Comparison of ENCODE assay signal across 9 cellular contexts in genomic region chr1:12052008-12052573, GRCh38. TPM values are rescaled to one million over a fixed set of nuclear protein-coding genes. Genes with fewer than 3 reads are reported as not detected.
DNase-seq lines count a peak whose midpoint lies in the region; ATAC-seq and TF ChIP-seq lines count a peak whose summit lies in the region.
"Had no signal": no experiment of that assay in that cellular context is flagged by ENCODE, and none has a peak within 500 bp of the region (broad histone marks: within the 10 kb centered on the region; RNA-seq: fewer than 3 reads in every experiment).

No MANE protein-coding gene starts in this region.

- H3K27me3 ChIP-seq in left ventricle myocardium inferior (ENCODE audit: low read depth), result peaks cover 21% of the 10 kb centered on the region
- no peaks in the 10 kb centered on the region for H3K27me3 ChIP-seq in smooth muscle cell (ENCODE audit: low read depth)

- H3K9me3 ChIP-seq in left ventricle myocardium inferior (replicated peaks) (no peaks in the 10 kb centered on the region), smooth muscle cell (replicated peaks; ENCODE audit: low read depth) (no peaks in the 10 kb centered on the region)

- intact Hi-C loops in left ventricle myocardium inferior (cut with micrococcal nuclease), result no loop called here

- no peak overlapping the region for H2AFZ ChIP-seq in smooth muscle cell (ENCODE audit: low read depth)

- ATAC-seq in GM21786 (IDR thresholded peaks at IDR 0.05; ENCODE audit: unreplicated experiment), result peak; percentile 64
- peak; percentile 38 for ATAC-seq in activated CD8-positive, alpha-beta T cell treated with anti-CD3 and anti-CD28 coated beads, Interleukin-2, amount 10 ng/mL, durations not matched to agents 7 days and 5 days

- TF ChIP-seq CTCF in left ventricle myocardium inferior (IDR thresholded peaks at IDR 0.05; ENCODE audit: borderline replicate concordance), result no peak
- no peak for TF ChIP-seq CTCF in smooth muscle cell (IDR thresholded peaks at IDR 0.05; ENCODE audit: borderline replicate concordance, insufficient read depth, poor library complexity, severe bottlenecking)

- peak overlapping the region; percentile 6 for H3K27ac Mint-ChIP-seq in activated CD8-positive, alpha-beta T cell treated with anti-CD3 and anti-CD28 coated beads, Interleukin-2, amount 10 ng/mL, durations not matched to agents 7 days and 5 days

- CTCF ChIA-PET in activated CD8-positive, alpha-beta T cell treated with anti-CD3 and anti-CD28 coated beads, Interleukin-2, amount 10 ng/mL, durations not matched to agents 7 days and 5 days (lab: Charles Lee), result interaction anchor here (1.0 to 2.1 kb wide), 5 partner anchors 21 to 72 kb away, joined by 3 to 5 read pairs (median 3); partner anchors contain the start of gene MIIP

- H3K4me1 ChIP-seq in left ventricle myocardium inferior, result peaks cover 23% of the 10 kb centered on the region
- H3K4me1 ChIP-seq in smooth muscle cell (ENCODE audit: low read depth), result peaks cover 7% of the 10 kb centered on the region

- H3K4me3 ChIP-seq in left ventricle myocardium inferior (no peak overlapping the region), smooth muscle cell (no peak overlapping the region)

- POLR2A ChIA-PET in activated CD8-positive, alpha-beta T cell treated with anti-CD3 and anti-CD28 coated beads, Interleukin-2, amount 10 ng/mL, durations not matched to agents 7 days and 5 days (lab: Charles Lee), result interaction anchor here (0.6 to 1.7 kb wide), 3 partner anchors 72 to 144 kb away, joined by 3 to 11 read pairs (median 3); partner anchors contain the start of gene MFN2

- H3K9me3 Mint-ChIP-seq in activated CD8-positive, alpha-beta T cell treated with anti-CD3 and anti-CD28 coated beads, Interleukin-2, amount 10 ng/mL, durations not matched to agents 7 days and 5 days (ENCODE audit: insufficient read depth), result no peaks in the 10 kb centered on the region

- no peaks in the 10 kb centered on the region for H3K79me2 ChIP-seq in smooth muscle cell (ENCODE audit: low read depth)

- H3F3A ChIP-seq in smooth muscle cell (ENCODE audit: low read depth), result peaks cover 5% of the 10 kb centered on the region

- peak overlapping the region; percentile 65 for H3K4me2 ChIP-seq in smooth muscle cell

- 14% methylated on average over 7 of the region's 9 CpGs for WGBS in smooth muscle cell (ENCODE audit: low lambda C conversion rate)

- H3K36me3 Mint-ChIP-seq in activated CD8-positive, alpha-beta T cell treated with anti-CD3 and anti-CD28 coated beads, Interleukin-2, amount 10 ng/mL, durations not matched to agents 7 days and 5 days (ENCODE audit: low read depth), result no peaks in the 10 kb centered on the region

- no peak overlapping the region for H3K9ac ChIP-seq in smooth muscle cell (ENCODE audit: low read depth)

- no peak overlapping the region for H3K4me3 Mint-ChIP-seq in activated CD8-positive, alpha-beta T cell treated with anti-CD3 and anti-CD28 coated beads, Interleukin-2, amount 10 ng/mL, durations not matched to agents 7 days and 5 days

- peaks cover 32% of the 10 kb centered on the region for H3K4me1 Mint-ChIP-seq in activated CD8-positive, alpha-beta T cell treated with anti-CD3 and anti-CD28 coated beads, Interleukin-2, amount 10 ng/mL, durations not matched to agents 7 days and 5 days (ENCODE audit: low read depth)

- H3K36me3 ChIP-seq in left ventricle myocardium inferior, result no peaks in the 10 kb centered on the region
- no peaks in the 10 kb centered on the region for H3K36me3 ChIP-seq in smooth muscle cell (ENCODE audit: low read depth)

- H3K27ac ChIP-seq in left ventricle myocardium inferior (replicated peaks) (peak overlapping the region; percentile 42), smooth muscle cell (ENCODE audit: low read depth) (peak overlapping the region; percentile 33)
- H3K27ac ChIP-seq: C4-2B had no signal

- H4K20me1 ChIP-seq in smooth muscle cell (ENCODE audit: low read depth), result no peaks in the 10 kb centered on the region

- peak; percentile 58 for DNase-seq in activated CD4-positive, alpha-beta T cell treated with anti-CD3 and anti-CD28 coated beads for 48 hours
- no peak for DNase-seq in activated CD4-positive, alpha-beta T cell treated with anti-CD3 and anti-CD28 coated beads for 4 hours
- peak; percentile 10 for DNase-seq in HT-29 (ENCODE audit: low spot score)
- peak; percentile 57 for DNase-seq in activated CD8-positive, alpha-beta T cell treated with anti-CD3 and anti-CD28 coated beads, Interleukin-2, amount 10 ng/mL, durations not matched to agents 7 days and 5 days
- DNase-seq in left ventricle myocardium inferior, result peak; percentile 45
- DNase-seq in smooth muscle cell (lab: John Stamatoyannopoulos, UW; ENCODE audit: unreplicated experiment), result peak; percentile 27
- DNase-seq in D341Med (ENCODE audit: low spot score), result no peak

- peaks cover 11% of the 10 kb centered on the region for H3K27me3 Mint-ChIP-seq in activated CD8-positive, alpha-beta T cell treated with anti-CD3 and anti-CD28 coated beads, Interleukin-2, amount 10 ng/mL, durations not matched to agents 7 days and 5 days (ENCODE audit: low read depth)

RNA-seq across cellular contexts. Expression of gene TNFRSF8, which starts 11.0 kb away (rescaled TPM):
- 0.10 TPM in 1 of 2 replicates, not detected in the other for total RNA-seq in HT-29 (2014; rRNA removed; shearing (Covaris generic))
- under 1 TPM; 0.95 to 0.97 TPM for total RNA-seq in activated CD8-positive, alpha-beta T cell treated with anti-CD3 and anti-CD28 coated beads, Interleukin-2, amount 10 ng/mL, durations not matched to agents 7 days and 5 days
- total RNA-seq in left ventricle myocardium inferior (0.82 TPM), smooth muscle cell (0.22 and 0.54 TPM in 2 replicates)
- polyA plus RNA-seq in smooth muscle cell, result 1.3 TPM in 1 of 2 replicates, not detected in the other

RNA-seq across cellular contexts. Expression of gene MIIP, which starts 32.8 kb away (rescaled TPM):
- total RNA-seq in HT-29 (2014; rRNA removed; shearing (Covaris generic)), result 87.4 and 88.0 TPM in 2 replicates
- 10 to 100 TPM; 34.7 to 37.4 TPM for total RNA-seq in activated CD8-positive, alpha-beta T cell treated with anti-CD3 and anti-CD28 coated beads, Interleukin-2, amount 10 ng/mL, durations not matched to agents 7 days and 5 days
- 16.2 TPM for total RNA-seq in left ventricle myocardium inferior
- total RNA-seq in smooth muscle cell, result 18.9 and 24.0 TPM in 2 replicates
- 63.3 and 66.5 TPM in 2 replicates for polyA plus RNA-seq in smooth muscle cell

Comparison
In these comparisons a context has a peak if more than half of its experiments do, and no peak if none do; other contexts are left out.
1. DNase-seq: peak in activated CD4-positive, alpha-beta T cell treated with anti-CD3 and anti-CD28 coated beads for 48 hours (single experiment), HT-29 (single experiment), activated CD8-positive, alpha-beta T cell treated with anti-CD3 and anti-CD28 coated beads, Interleukin-2, amount 10 ng/mL, durations not matched to agents 7 days and 5 days (single experiment), left ventricle myocardium inferior (single experiment) and smooth muscle cell (single experiment); none in activated CD4-positive, alpha-beta T cell treated with anti-CD3 and anti-CD28 coated beads for 4 hours (0 of 2) and D341Med (single experiment).